37 cellular contexts compared by ENCODE assay signal in the genomic region with DNA sequence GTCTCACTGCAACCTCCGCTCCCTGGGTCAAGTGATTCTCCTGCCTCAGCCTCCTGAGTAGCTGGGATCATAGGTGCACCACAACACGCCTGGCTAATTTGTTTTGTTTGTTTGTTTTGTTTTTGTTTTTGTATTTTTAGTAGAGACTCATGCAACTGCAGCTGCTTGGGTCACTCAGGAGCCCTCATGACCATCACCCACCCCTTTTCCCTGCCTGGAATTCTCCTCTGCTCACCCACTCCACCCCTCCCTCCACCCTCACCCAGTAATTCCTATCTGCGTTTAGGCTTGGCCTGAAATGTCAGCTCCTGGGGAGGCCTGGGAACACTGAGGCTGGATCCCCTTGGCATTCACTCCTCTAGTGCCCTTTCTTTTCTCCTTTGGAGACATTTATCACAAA.
"Had no signal": no experiment of that assay in that cellular context is flagged by ENCODE, and none has a peak within 500 bp of the region (broad histone marks: within the 10 kb centered on the region; RNA-seq: fewer than 3 reads in every experiment).

No MANE protein-coding gene starts in this region.

- H3K9me3 Mint-ChIP-seq: activated CD4-positive, alpha-beta memory T cell treated with anti-CD3 and anti-CD28 coated beads for 36 hours; activated naive CD4-positive, alpha-beta T cell treated with anti-CD3 and anti-CD28 coated beads, Interleukin-2, amount 10 ng/mL, durations not matched to agents 7 days and 5 days; activated naive CD8-positive, alpha-beta T cell treated with anti-CD3 and anti-CD28 coated beads, Interleukin-2, amount 50 U/mL, for 24 hours; activated T-helper 17 cell treated with anti-CD3 and anti-CD28 coated beads, Interleukin-2, amount 50 U/mL, for 72 hours; T-helper 1 cell treated with Interleukin-12 subunit alpha and Interleukin-12 subunit beta and Interleukin-4 antibody, amounts not matched to agents 30 μg/mL and 1 μg/mL, for 36 hours; T-helper 2 cell treated with Interferon-gamma antibody and Interleukin-4, amounts not matched to agents 5 μg/mL and 100 μg/mL, for 36 hours; WTC11 had no signal

- H3K9me3 ChIP-seq: MG63, Peyer's patch, SJSA1, SK-N-SH had no signal

- H3K4me1 Mint-ChIP-seq: activated naive CD4-positive, alpha-beta T cell treated with anti-CD3 and anti-CD28 coated beads, Interleukin-2, amount 10 ng/mL, durations not matched to agents 7 days and 5 days had no signal

- ATAC-seq: activated CD4-positive, CD25-positive, alpha-beta regulatory T cell treated with anti-CD3 and anti-CD28 coated beads, Interleukin-2, amount 50 U/mL, for 24 hours; activated naive CD8-positive, alpha-beta T cell treated with anti-CD3 and anti-CD28 coated beads, Interleukin-2, amount 50 U/mL, for 24 hours; activated T-helper 17 cell treated with anti-CD3 and anti-CD28 coated beads, Interleukin-2, amount 50 U/mL, for 72 hours; PC-3; WTC11 had no signal

- H3K36me3 ChIP-seq: brain microvascular endothelial cell, MG63, Peyer's patch, SJSA1 had no signal

- H3K4me3 Mint-ChIP-seq: activated CD4-positive, alpha-beta memory T cell treated with anti-CD3 and anti-CD28 coated beads for 36 hours; activated naive CD4-positive, alpha-beta T cell treated with anti-CD3 and anti-CD28 coated beads, Interleukin-2, amount 10 ng/mL, durations not matched to agents 7 days and 5 days; activated naive CD8-positive, alpha-beta T cell; activated naive CD8-positive, alpha-beta T cell treated with anti-CD3 and anti-CD28 coated beads, Interleukin-2, amount 50 U/mL, for 24 hours; activated T-helper 17 cell treated with anti-CD3 and anti-CD28 coated beads, Interleukin-2, amount 50 U/mL, for 72 hours; T-helper 1 cell treated with Interleukin-12 subunit alpha and Interleukin-12 subunit beta and Interleukin-4 antibody, amounts not matched to agents 30 μg/mL and 1 μg/mL, for 36 hours; T-helper 2 cell treated with Interferon-gamma antibody and Interleukin-4, amounts not matched to agents 5 μg/mL and 100 μg/mL, for 36 hours; WTC11 had no signal

- H3K27ac ChIP-seq: brain microvascular endothelial cell, Peyer's patch, SJSA1 had no signal

- DNase-seq: activated CD4-positive, alpha-beta memory T cell treated with anti-CD3 and anti-CD28 coated beads for 36 hours; activated CD4-positive, alpha-beta T cell treated with anti-CD3 and anti-CD28 coated beads for 4 hours; activated CD4-positive, alpha-beta T cell treated with anti-CD3 and anti-CD28 coated beads, Interleukin-2, amount 50 U/mL, for 1 hour; activated CD8-positive, alpha-beta memory T cell treated with anti-CD3 and anti-CD28 coated beads, Interleukin-2, amount 50 U/mL, for 4 hours; activated gamma-delta T cell; activated naive CD4-positive, alpha-beta T cell treated with anti-CD3 and anti-CD28 coated beads, Interleukin-2, amount 10 ng/mL, durations not matched to agents 7 days and 5 days; activated naive CD8-positive, alpha-beta T cell treated with anti-CD3 and anti-CD28 coated beads, Interleukin-2, amount 50 U/mL, for 24 hours; activated T-cell treated with anti-CD3 and anti-CD28 coated beads for 4 hours; activated T-cell treated with anti-CD3 and anti-CD28 coated beads, Interleukin-2, amount 50 U/mL, for 48 hours; anterior cingulate cortex; brain microvascular endothelial cell; central memory CD4-positive, alpha-beta T cell; Karpas-422; KBM-7; MG63; NCI-H1048; NCI-H1105 treated with DMSO at 0.1 percent for 48 hours; NCI-H1436; NCI-H1694; NCI-H1930; NCI-H2081 treated with DMSO at 0.1 percent for 48 hours; NCI-H226; NCI-H446 treated with DMSO at 0.1 percent for 48 hours; NCI-H524; NK-92 treated with Interleukin-12 subunit alpha and Interleukin-12 subunit beta, amount 100 ng/mL, for 24 hours; PC-3; Peyer's patch; RPMI8226; SHP77 treated with DMSO at 0.1 percent for 48 hours; SK-N-SH had no signal

- H3K36me3 Mint-ChIP-seq: activated CD4-positive, alpha-beta memory T cell treated with anti-CD3 and anti-CD28 coated beads for 36 hours; activated naive CD4-positive, alpha-beta T cell treated with anti-CD3 and anti-CD28 coated beads, Interleukin-2, amount 10 ng/mL, durations not matched to agents 7 days and 5 days; activated naive CD8-positive, alpha-beta T cell; WTC11 had no signal

- H3K4me3 ChIP-seq: MG63, Peyer's patch, SJSA1 had no signal

- H3K27me3 ChIP-seq: brain microvascular endothelial cell, MG63, Peyer's patch, SJSA1 had no signal

- H3K27ac Mint-ChIP-seq: activated CD4-positive, alpha-beta memory T cell treated with anti-CD3 and anti-CD28 coated beads for 36 hours; activated naive CD4-positive, alpha-beta T cell treated with anti-CD3 and anti-CD28 coated beads, Interleukin-2, amount 10 ng/mL, durations not matched to agents 7 days and 5 days; activated naive CD8-positive, alpha-beta T cell; activated naive CD8-positive, alpha-beta T cell treated with anti-CD3 and anti-CD28 coated beads, Interleukin-2, amount 50 U/mL, for 24 hours; activated T-helper 17 cell treated with anti-CD3 and anti-CD28 coated beads, Interleukin-2, amount 50 U/mL, for 72 hours; T-helper 1 cell treated with Interleukin-12 subunit alpha and Interleukin-12 subunit beta and Interleukin-4 antibody, amounts not matched to agents 30 μg/mL and 1 μg/mL, for 36 hours; WTC11 had no signal
